Comparison of ENCODE assay signal across 25 cellular contexts in genomic region chr2:238045575-238045974, GRCh38. TPM values are rescaled to one million over a fixed set of nuclear protein-coding genes. Genes with fewer than 3 reads are reported as not detected.
"Had no signal": no experiment of that assay in that cellular context is flagged by ENCODE, and none has a peak within 500 bp of the region (broad histone marks: within the 10 kb centered on the region; RNA-seq: fewer than 3 reads in every experiment).

No MANE protein-coding gene starts in this region.

- H3K4me1 ChIP-seq: ascending aorta had no signal

- FAIRE-seq: frontal cortex had no signal

- H3K4me3 Mint-ChIP-seq: activated CD4-positive, alpha-beta memory T cell treated with anti-CD3 and anti-CD28 coated beads for 36 hours; activated CD4-positive, alpha-beta T cell treated with anti-CD3 and anti-CD28 coated beads for 36 hours; activated CD4-positive, alpha-beta T cell treated with anti-CD3 and anti-CD28 coated beads, Interleukin-2, amount 10 ng/mL, durations not matched to agents 24 days and 14 days; activated CD8-positive, alpha-beta T cell treated with anti-CD3 and anti-CD28 coated beads, Interleukin-2, amount 10 ng/mL, durations not matched to agents 7 days and 5 days; activated naive CD8-positive, alpha-beta T cell treated with anti-CD3 and anti-CD28 coated beads, Interleukin-2, amount 10 ng/mL, durations not matched to agents 7 days and 5 days; activated T-cell treated with anti-CD3 and anti-CD28 coated beads, Interleukin-2, amount 50 U/mL, for 4 hours; activated T-helper 17 cell treated with anti-CD3 and anti-CD28 coated beads, Interleukin-2, amount 50 U/mL, for 72 hours; central memory CD8-positive, alpha-beta T cell; dendritic cell treated with granulocyte-macrophage colony-stimulating factor and Interleukin-4, amounts not matched to agents 40 ng/mL and 50 ng/mL, for 4 days; endodermal cell had no signal

- H3K27me3 Mint-ChIP-seq: activated CD4-positive, alpha-beta memory T cell treated with anti-CD3 and anti-CD28 coated beads for 36 hours; activated CD4-positive, alpha-beta T cell treated with anti-CD3 and anti-CD28 coated beads for 36 hours; activated CD4-positive, alpha-beta T cell treated with anti-CD3 and anti-CD28 coated beads, Interleukin-2, amount 10 ng/mL, durations not matched to agents 24 days and 14 days; activated T-helper 17 cell treated with anti-CD3 and anti-CD28 coated beads, Interleukin-2, amount 50 U/mL, for 72 hours; central memory CD8-positive, alpha-beta T cell had no signal

- DNase-seq: activated CD4-positive, alpha-beta memory T cell treated with anti-CD3 and anti-CD28 coated beads for 36 hours; activated CD4-positive, alpha-beta T cell treated with anti-CD3 and anti-CD28 coated beads for 36 hours; activated CD4-positive, alpha-beta T cell treated with anti-CD3 and anti-CD28 coated beads, Interleukin-2, amount 10 ng/mL, durations not matched to agents 24 days and 14 days; activated CD4-positive, CD25-positive, alpha-beta regulatory T cell; activated CD4-positive, CD25-positive, alpha-beta regulatory T cell treated with anti-CD3 and anti-CD28 coated beads, Interleukin-2, amount 50 U/mL, for 72 hours; activated CD8-positive, alpha-beta T cell treated with anti-CD3 and anti-CD28 coated beads, Interleukin-2, amount 10 ng/mL, durations not matched to agents 7 days and 5 days; activated effector memory CD4-positive, alpha-beta T cell treated with Interleukin-2 at 50 U/mL for 16 hours; activated gamma-delta T cell treated with Interleukin-2 at 50 U/mL for 16 hours; activated naive CD4-positive, alpha-beta T cell treated with Interleukin-2 at 50 U/mL for 16 hours; activated naive CD8-positive, alpha-beta T cell treated with anti-CD3 and anti-CD28 coated beads, Interleukin-2, amount 10 ng/mL, durations not matched to agents 7 days and 5 days; activated T-cell treated with anti-CD3 and anti-CD28 coated beads, Interleukin-2, amount 50 U/mL, for 4 hours; brain microvascular endothelial cell; dorsolateral prefrontal cortex; effector memory CD4-positive, alpha-beta T cell; endodermal cell; foreskin fibroblast; head of caudate nucleus; T-helper 2 cell had no signal

- H3K9me3 ChIP-seq: ascending aorta had no signal

- H3K4me1 Mint-ChIP-seq: activated naive CD8-positive, alpha-beta T cell treated with anti-CD3 and anti-CD28 coated beads, Interleukin-2, amount 10 ng/mL, durations not matched to agents 7 days and 5 days; central memory CD8-positive, alpha-beta T cell; endodermal cell had no signal

- ATAC-seq: activated CD4-positive, alpha-beta T cell treated with anti-CD3 and anti-CD28 coated beads for 36 hours; activated CD8-positive, alpha-beta T cell treated with anti-CD3 and anti-CD28 coated beads, Interleukin-2, amount 10 ng/mL, durations not matched to agents 7 days and 5 days; activated T-cell treated with anti-CD3 and anti-CD28 coated beads, Interleukin-2, amount 50 U/mL, for 4 hours; activated T-helper 17 cell treated with anti-CD3 and anti-CD28 coated beads, Interleukin-2, amount 50 U/mL, for 72 hours; esophagus mucosa had no signal

- H3K4me3 ChIP-seq: ascending aorta, coronary artery, dorsolateral prefrontal cortex had no signal

- H3K27ac ChIP-seq: ascending aorta, brain microvascular endothelial cell, coronary artery, dorsolateral prefrontal cortex had no signal

- H3K27ac Mint-ChIP-seq: activated CD4-positive, alpha-beta memory T cell treated with anti-CD3 and anti-CD28 coated beads for 36 hours; activated CD4-positive, alpha-beta T cell treated with anti-CD3 and anti-CD28 coated beads for 36 hours; activated CD4-positive, alpha-beta T cell treated with anti-CD3 and anti-CD28 coated beads, Interleukin-2, amount 10 ng/mL, durations not matched to agents 24 days and 14 days; activated CD8-positive, alpha-beta T cell treated with anti-CD3 and anti-CD28 coated beads, Interleukin-2, amount 10 ng/mL, durations not matched to agents 7 days and 5 days; activated naive CD8-positive, alpha-beta T cell treated with anti-CD3 and anti-CD28 coated beads, Interleukin-2, amount 10 ng/mL, durations not matched to agents 7 days and 5 days; activated T-helper 17 cell treated with anti-CD3 and anti-CD28 coated beads, Interleukin-2, amount 50 U/mL, for 72 hours; dendritic cell treated with granulocyte-macrophage colony-stimulating factor and Interleukin-4, amounts not matched to agents 40 ng/mL and 50 ng/mL, for 4 days; endodermal cell had no signal

- H3K27me3 ChIP-seq: ascending aorta, brain microvascular endothelial cell, dorsolateral prefrontal cortex had no signal

RNA-seq across cellular contexts. Expression of gene ESPNL, which starts 54.6 kb away (rescaled TPM):
- total RNA-seq: ascending aorta had no signal
